Comparison of ENCODE assay signal across 1 cellular context in genomic region chr7:99720370-99721128, GRCh38.
TF ChIP-seq lines count a peak whose summit lies in the region.

No MANE protein-coding gene starts in this region.

TF ChIP-seq in HepG2, 621 proteins besides CTCF, POLR2A, EP300 and RAD21 (continued from another document):
- TF ChIP-seq SOX6 (IDR thresholded peaks at IDR 0.05) (no peak), SOX6 (CRISPR knock-in tag; IDR thresholded peaks at IDR 0.05) (peak; percentile 70; the same call in 1 of the 2 replicates)
TF ChIP-seq in HepG2: peak in this region for 92.
